34 cellular contexts compared by ENCODE assay signal in the genomic region with DNA sequence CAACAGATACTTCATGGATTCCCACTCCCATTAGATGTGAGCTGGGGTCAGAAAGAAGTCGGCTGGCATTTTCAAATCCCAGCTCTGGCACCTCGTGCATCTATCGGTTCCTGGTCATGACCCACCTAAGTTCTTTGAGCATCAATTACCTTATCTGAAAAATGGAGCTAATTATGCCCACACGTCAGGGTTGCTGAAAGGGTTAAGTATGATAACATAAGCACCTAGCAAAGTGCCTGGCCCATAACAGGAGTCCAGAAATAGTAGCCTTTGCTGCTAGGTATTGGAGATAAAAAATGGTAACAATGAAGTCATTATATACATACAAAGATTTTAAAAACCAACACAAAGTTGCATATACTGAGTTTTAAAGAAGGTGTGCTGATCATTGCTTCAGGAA. TPM values are rescaled to one million over a fixed set of nuclear protein-coding genes. Genes with fewer than 3 reads are reported as not detected.
A peak's percentile ranks its signal among the peaks of the same experiment; 100 is the strongest.
DNase-seq lines count a peak whose midpoint lies in the region; ATAC-seq, FAIRE-seq and TF ChIP-seq lines count a peak whose summit lies in the region.
"Had no signal": no experiment of that assay in that cellular context is flagged by ENCODE, and none has a peak within 500 bp of the region (broad histone marks: within the 10 kb centered on the region; RNA-seq: fewer than 3 reads in every experiment).

No MANE protein-coding gene starts in this region.

- dilution Hi-C loops in IMR-90 (cut with HindIII; ENCODE audit: low sequenced_read_pairs, unreplicated experiment), result no loop called here

- no peak overlapping the region for H2BK20ac ChIP-seq in IMR-90 (ENCODE audit: low read depth, low read length)

- H3K9me1 ChIP-seq in IMR-90 (ENCODE audit: insufficient read depth, low read length), result no peaks in the 10 kb centered on the region; the same call in 1 of the 2 replicates

- DNase-seq in HepG2 (ENCODE audit: low spot score) (no peak), right lobe of liver (no peak), A549 (ENCODE audit: low read depth in 1 of 2, low spot score in 1 of 2) (no peak), IMR-90 (no peak), sigmoid colon (peak; percentile 5), pancreas (no peak), kidney (no peak)
- no peak for DNase-seq in stimulated activated naive CD4-positive, alpha-beta T cell (lab: John Stamatoyannopoulos, UW)
- DNase-seq: 8988T; ACHN; AML-193; BE2C; C1 segment of cervical spinal cord; Caco-2; Calu3; CD4-positive, alpha-beta memory T cell; CD4-positive, alpha-beta T cell; CD4-positive, CD25-positive, alpha-beta regulatory T cell; CD8-positive, alpha-beta memory T cell; CD8-positive, alpha-beta T cell; COR-L47; DMS 273 treated with DMSO at 0.1 percent for 48 hours; DMS153; DMS53; DMS79; DMS79 treated with DMSO at 0.1 percent for 48 hours; DND-41; EL had no signal

- in situ Hi-C loops in HepG2 (cut with HindIII; ENCODE audit: extremely low pct_ligation_motif_present, low pct_unique_long_range_greater_than_20kb) (no loop called here), IMR-90 (cut with MboI; ENCODE audit: low sequenced_read_pairs) (no loop called here)

- H4K20me1 ChIP-seq in HepG2 (ENCODE audit: insufficient read depth, low read length), result no peaks in the 10 kb centered on the region
- no peaks in the 10 kb centered on the region for H4K20me1 ChIP-seq in IMR-90 (ENCODE audit: insufficient read depth, low read length)
- H4K20me1 ChIP-seq: BLaER1; BLaER1 treated with 17β-estradiol and CSF1 and Interleukin-3, amounts not matched to agents 10 nM and 100 nM had no signal

- H3K79me1 ChIP-seq in IMR-90 (ENCODE audit: low read depth in 1 of 2, low read length in 2 of 2), result no peaks in the 10 kb centered on the region

- no peak overlapping the region for H3K56ac ChIP-seq in IMR-90 (ENCODE audit: extremely low read depth, insufficient read depth, low read length)

- H3K27ac ChIP-seq in HepG2 (ENCODE audit: extremely low read length, insufficient read depth, low read length) (no peak overlapping the region), right lobe of liver (no peak overlapping the region), A549 (peak overlapping the region in 1 of 2 experiments; percentile 62; a peak in 2 of 6 replicates), IMR-90 (ENCODE audit: insufficient read depth, low read length) (no peak overlapping the region), sigmoid colon (no peak overlapping the region), pancreas (no peak overlapping the region), kidney (ENCODE audit: low read depth in 2 of 2, low read length in 2 of 2) (no peak overlapping the region)
- H3K27ac ChIP-seq: 22Rv1; BLaER1; BLaER1 treated with 17β-estradiol and CSF1 and Interleukin-3, amounts not matched to agents 10 nM and 100 nM; C4-2B had no signal

- no peak overlapping the region for H2AK9ac ChIP-seq in IMR-90 (replicated peaks; ENCODE audit: low read depth, low read length, poor library complexity)

- H3K23ac ChIP-seq in IMR-90 (ENCODE audit: low read depth, low read length), result no peak overlapping the region

- no peaks in the 10 kb centered on the region for H3K27me3 ChIP-seq in HepG2 (ENCODE audit: control insufficient read depth in 1 of 2, insufficient read depth in 2 of 2, low read length in 2 of 2)
- H3K27me3 ChIP-seq in right lobe of liver, result no peaks in the 10 kb centered on the region
- no peaks in the 10 kb centered on the region for H3K27me3 ChIP-seq in IMR-90 (ENCODE audit: control insufficient read depth, insufficient read depth, low read length)
- no peaks in the 10 kb centered on the region for H3K27me3 ChIP-seq in sigmoid colon
- H3K27me3 ChIP-seq in pancreas, result no peaks in the 10 kb centered on the region
- H3K27me3 ChIP-seq: BE2C; BLaER1; BLaER1 treated with 17β-estradiol and CSF1 and Interleukin-3, amounts not matched to agents 10 nM and 100 nM had no signal

- no peak overlapping the region for H4K5ac ChIP-seq in IMR-90 (ENCODE audit: low read depth, low read length)

- H3K36me3 ChIP-seq in HepG2 (replicated peaks in 1 of 2; ENCODE audit: control insufficient read depth in 1 of 2, insufficient read depth in 2 of 2, low read length in 2 of 2) (no peaks in the 10 kb centered on the region), right lobe of liver (no peaks in the 10 kb centered on the region), IMR-90 (ENCODE audit: control insufficient read depth, insufficient read depth, low read length) (no peaks in the 10 kb centered on the region), sigmoid colon (no peaks in the 10 kb centered on the region), pancreas (no peaks in the 10 kb centered on the region), kidney (ENCODE audit: control insufficient read depth in 1 of 2, insufficient read depth in 2 of 2, low read length in 2 of 2) (no peaks in the 10 kb centered on the region)
- H3K36me3 ChIP-seq: BE2C; BLaER1; BLaER1 treated with 17β-estradiol and CSF1 and Interleukin-3, amounts not matched to agents 10 nM and 100 nM had no signal

- intact Hi-C loops in HepG2 (cut with micrococcal nuclease; ENCODE audit: unreplicated experiment) (no loop called here), right lobe of liver (cut with DNase I) (no loop called here), IMR-90 (cut with micrococcal nuclease) (no loop called here), sigmoid colon (cut with DNase I) (no loop called here), pancreas (cut with DNase I) (no loop called here), kidney (cut with DNase I) (no loop called here)

- TF ChIP-seq EP300 in HepG2 (IDR thresholded peaks at IDR 0.05; ENCODE audit: low read depth in 2 of 2, low read length in 2 of 2) (no peak), HepG2 (CRISPR knock-in tag; IDR thresholded peaks at IDR 0.05; ENCODE audit: borderline replicate concordance) (no peak), A549 (IDR thresholded peaks at IDR 0.05) (no peak), sigmoid colon (IDR thresholded peaks at IDR 0.05) (no peak)

- no peak for TF ChIP-seq CTCF in HepG2 (CRISPR knock-in tag; IDR thresholded peaks at IDR 0.05)
- no peak for TF ChIP-seq CTCF in right lobe of liver (IDR thresholded peaks at IDR 0.05)
- TF ChIP-seq CTCF in A549 (IDR thresholded peaks at IDR 0.05), result no peak
- TF ChIP-seq CTCF in IMR-90 (conservative IDR thresholded peaks at IDR 0.05; ENCODE audit: low read depth, low read length), result no peak
- TF ChIP-seq CTCF in sigmoid colon (IDR thresholded peaks at IDR 0.05), result no peak
- TF ChIP-seq CTCF in pancreas (IDR thresholded peaks at IDR 0.05), result no peak
- TF ChIP-seq CTCF in kidney (IDR thresholded peaks at IDR 0.05; ENCODE audit: borderline replicate concordance, extremely low read depth, insufficient read depth), result no peak

- no peak overlapping the region for H3K4ac ChIP-seq in IMR-90 (ENCODE audit: low read depth, low read length)

- H2BK120ac ChIP-seq in IMR-90 (ENCODE audit: low read depth, low read length), result no peak overlapping the region

- no peak overlapping the region for H3K14ac ChIP-seq in IMR-90 (replicated peaks; ENCODE audit: low read depth, low read length)

- no peak for TF ChIP-seq RAD21 in HepG2 (CRISPR knock-in tag; IDR thresholded peaks at IDR 0.05)
- TF ChIP-seq RAD21 in A549 (conservative IDR thresholded peaks at IDR 0.05 in 1 of 2, IDR thresholded peaks at IDR 0.05 in 1 of 2), result no peak
- no peak for TF ChIP-seq RAD21 in IMR-90 (IDR thresholded peaks at IDR 0.05; ENCODE audit: low read length)

- POLR2A ChIA-PET in HepG2 (lab: Yijun Ruan, JAX) (interaction anchor here (5.5 kb wide), 1 partner anchor 13 kb away, joined by 31 read pairs; the partner anchor contains the start of gene GNA13), A549 (lab: Yijun Ruan, JAX) (no interaction called here), IMR-90 (lab: Charles Lee; ENCODE audit: unreplicated experiment) (no interaction called here)

- H3K9me3 ChIP-seq in HepG2 (ENCODE audit: low read length), result no peaks in the 10 kb centered on the region
- no peaks in the 10 kb centered on the region for H3K9me3 ChIP-seq in right lobe of liver
- no peaks in the 10 kb centered on the region for H3K9me3 ChIP-seq in A549
- no peaks in the 10 kb centered on the region for H3K9me3 ChIP-seq in IMR-90 (ENCODE audit: control insufficient read depth, insufficient read depth, low read length)
- H3K9me3 ChIP-seq in sigmoid colon, result no peaks in the 10 kb centered on the region
- H3K9me3 ChIP-seq in pancreas, result no peaks in the 10 kb centered on the region
- H3K9me3 ChIP-seq in kidney (ENCODE audit: control insufficient read depth in 1 of 2, low read length in 2 of 2), result no peaks in the 10 kb centered on the region
- H3K9me3 ChIP-seq: BE2C; BLaER1; BLaER1 treated with 17β-estradiol and CSF1 and Interleukin-3, amounts not matched to agents 10 nM and 100 nM; Caco-2 had no signal

- no peak overlapping the region for H3K18ac ChIP-seq in IMR-90 (ENCODE audit: low read depth, low read length)

- FAIRE-seq in HepG2 (lab: Jason Lieb, UNC), result no peak
- FAIRE-seq in A549 (lab: Jason Lieb, UNC), result no peak
- no peak for FAIRE-seq in pancreas (lab: Jason Lieb, UNC)
- no peak for FAIRE-seq in kidney (lab: Jason Lieb, UNC)
- FAIRE-seq: A204.1, D721Med had no signal

- H4K8ac ChIP-seq in IMR-90 (ENCODE audit: low read depth in 2 of 2, low read length in 2 of 2), result no peak overlapping the region

- H3K4me1 ChIP-seq in HepG2 (ENCODE audit: insufficient read depth, low read length) (peaks cover 37% of the 10 kb centered on the region), right lobe of liver (peaks cover 0 to 5% (median under 1%) of the 10 kb centered on the region in 4 donors), A549 (peaks cover 64% of the 10 kb centered on the region), IMR-90 (ENCODE audit: control insufficient read depth, insufficient read depth, low read length) (peaks cover 9% of the 10 kb centered on the region), sigmoid colon (peaks cover 0 to 22% (median 19%) of the 10 kb centered on the region in 4 donors), pancreas (peaks cover 0 to 10% (median 7%) of the 10 kb centered on the region in 3 donors), kidney (ENCODE audit: control insufficient read depth in 1 of 2, insufficient read depth in 1 of 2, low read depth in 1 of 2, low read length in 2 of 2) (peaks cover 2 to 5% of the 10 kb centered on the region in 2 donors)
- H3K4me1 ChIP-seq: BE2C had no signal

- H2BK15ac ChIP-seq in IMR-90 (ENCODE audit: low read depth, low read length), result no peak overlapping the region

- no peak for ATAC-seq in HepG2
- ATAC-seq in right lobe of liver, result no peak
- no peak for ATAC-seq in A549
- ATAC-seq in IMR-90 (ENCODE audit: low read depth), result no peak
- no peak for ATAC-seq in pancreas
- ATAC-seq: CD8-positive, alpha-beta T cell had no signal

- TF ChIP-seq POLR2A in HepG2 (IDR thresholded peaks at IDR 0.05; ENCODE audit: insufficient read depth in 1 of 2, low read depth in 2 of 2, low read length in 2 of 2), result no peak
- no peak for TF ChIP-seq POLR2A in right lobe of liver (IDR thresholded peaks at IDR 0.05)
- TF ChIP-seq POLR2A in A549 (IDR thresholded peaks at IDR 0.05; ENCODE audit: low read length), result no peak
- TF ChIP-seq POLR2A in IMR-90 (IDR thresholded peaks at IDR 0.05; ENCODE audit: low read depth, low read length), result no peak
- no peak for TF ChIP-seq POLR2A in sigmoid colon (IDR thresholded peaks at IDR 0.05)

- whole genome bisulfite sequencing in HepG2 (ENCODE audit: low lambda C conversion rate), result 76% methylated on average over 4 of the region's 4 CpGs
- WGBS in right lobe of liver (ENCODE audit: insufficient coverage, low coverage, low lambda C conversion rate, missing lambda C conversion rate), result 86% methylated on average over 4 of the region's 4 CpGs
- 90% methylated on average over 4 of the region's 4 CpGs for WGBS in A549 (ENCODE audit: missing lambda C conversion rate)
- WGBS in IMR-90 (ENCODE audit: extremely low coverage in 2 of 2, insufficient read length in 1 of 2), 2 experiments, result no CpG with 5 or more reads among the region's 4 CpGs
- 93% methylated on average over 4 of the region's 4 CpGs for WGBS in sigmoid colon, 2 donors
- WGBS in pancreas, 2 donors, result 81 to 88% methylated on average over 4 of the region's 4 CpGs

- H3K4me2 ChIP-seq in HepG2 (ENCODE audit: low read depth, low read length) (no peak overlapping the region), A549 (peak overlapping the region; percentile 76; the same call in 2 of the 3 replicates), IMR-90 (ENCODE audit: low read depth, low read length) (no peak overlapping the region)
- H3K4me2 ChIP-seq: BLaER1; BLaER1 treated with 17β-estradiol and CSF1 and Interleukin-3, amounts not matched to agents 10 nM and 100 nM had no signal

- no peak overlapping the region for H3K9ac ChIP-seq in HepG2 (ENCODE audit: insufficient read depth, low read depth, low read length)
- no peak overlapping the region for H3K9ac ChIP-seq in IMR-90 (ENCODE audit: low read depth, low read length)
- no peak overlapping the region for H3K9ac ChIP-seq in kidney (ENCODE audit: low read length in 2 of 2)
- H3K9ac ChIP-seq: BLaER1; BLaER1 treated with 17β-estradiol and CSF1 and Interleukin-3, amounts not matched to agents 10 nM and 100 nM had no signal

- no peak overlapping the region for H2BK5ac ChIP-seq in IMR-90 (ENCODE audit: low read depth, low read length, poor library complexity, severe bottlenecking)

- no peaks in the 10 kb centered on the region for H3K79me2 ChIP-seq in HepG2 (ENCODE audit: insufficient read depth, low read length)

- BruUV-seq in HepG2 (replicated peaks; lab: Mats Ljungman, UMichigan), result no TSS peak
- no TSS peak for BruUV-seq in IMR-90 (replicated peaks; lab: Mats Ljungman, UMichigan)

- H3K4me3 ChIP-seq in HepG2 (replicated peaks in 1 of 3; ENCODE audit: insufficient read depth in 1 of 3, low read depth in 2 of 3, low read length in 3 of 3) (no peak overlapping the region), right lobe of liver (no peak overlapping the region), A549 (no peak overlapping the region), IMR-90 (ENCODE audit: insufficient read depth, low read depth, low read length) (no peak overlapping the region), sigmoid colon (no peak overlapping the region), pancreas (no peak overlapping the region), kidney (ENCODE audit: low read length in 2 of 2) (no peak overlapping the region)
- H3K4me3 ChIP-seq: BLaER1; BLaER1 treated with 17β-estradiol and CSF1 and Interleukin-3, amounts not matched to agents 10 nM and 100 nM had no signal

- no peak overlapping the region for H2AFZ ChIP-seq in HepG2 (ENCODE audit: low read length)
- peak overlapping the region; percentile 36 for H2AFZ ChIP-seq in IMR-90 (replicated peaks; ENCODE audit: low read length, poor library complexity)

- H2AK5ac ChIP-seq in IMR-90 (ENCODE audit: low read depth, low read length), result peak overlapping the region; percentile 64; the same call in 1 of the 2 replicates

- CTCF ChIA-PET in HepG2 (lab: Yijun Ruan, JAX; ENCODE audit: low intra/inter-chr PET ratio, low total read pairs) (no interaction called here), A549 (lab: Yijun Ruan, JAX) (interaction anchor here (1.0 to 16.7 kb wide), 5 partner anchors 12 to 128 kb away, joined by 3 to 145 read pairs (median 3); no protein-coding TSS in a partner anchor), IMR-90 (lab: Yijun Ruan, JAX) (no interaction called here)

- no peak overlapping the region for H4K91ac ChIP-seq in IMR-90 (ENCODE audit: insufficient read depth, low read depth, low read length)

RNA-seq across cellular contexts. Expression of gene GNA13, which starts 14.1 kb away (rescaled TPM):
- total RNA-seq in HepG2 (2016; rRNA removed; fragmentation: Illumina TruSeq; extraction: Trizol) (22.9 and 45.8 TPM in 2 replicates), right lobe of liver (10 to 100 TPM; 10.7 to 70.6 (median 23.4) TPM), IMR-90 (2012; rRNA removed) (37.6 and 57.2 TPM in 2 replicates), sigmoid colon (100 to 1,000 TPM in 2 of 4 donors, 10 to 100 TPM in 2; 72.8 to 120 (median 96.4) TPM), pancreas (10 to 100 TPM; 10.9 to 22.2 (median 13.2) TPM), kidney (45.0 TPM)
- total RNA-seq in HepG2 (2016; cell fraction: cytosol; rRNA removed; fragmentation: Illumina TruSeq; extraction: Trizol; ENCODE audit: low read depth), result 8.3 and 10.6 TPM in 2 replicates
- total RNA-seq in HepG2 (2016; cell fraction: insoluble cytoplasmic fraction; rRNA removed; fragmentation: Illumina TruSeq; extraction: Trizol), result 22.8 and 43.0 TPM in 2 replicates
- total RNA-seq in HepG2 (2016; cell fraction: membrane; rRNA removed; fragmentation: Illumina TruSeq; extraction: Trizol), result 30.7 and 34.7 TPM in 2 replicates
- 21.1 and 24.0 TPM in 2 replicates for total RNA-seq in HepG2 (2016; cell fraction: nucleus; rRNA removed; fragmentation: Illumina TruSeq; extraction: Trizol)
- polyA plus RNA-seq in HepG2 (2011; rRNA removed) (23.7 and 31.0 TPM in 2 replicates), A549 (2011; rRNA removed) (79.7 and 95.8 TPM in 2 replicates), A549 (2017; fragmentation: RNase III; extraction: RNeasy Plus Mini Kit Qiagen cat#74134 plus additional on column Dnase treatment) (32.5 to 34.4 TPM (median 33.1 TPM) in 3 replicates), IMR-90 (2012; rRNA removed) (11.3 and 13.8 TPM in 2 replicates), sigmoid colon (10 to 100 TPM; 33.1 to 62.9 (median 39.6) TPM), pancreas (1 to 10 TPM; 4.9 to 7.7 TPM), kidney (ENCODE audit: insufficient read depth, low read depth, low replicate concordance) (10.9 TPM)
- 13.2 and 21.5 TPM in 2 replicates for polyA plus RNA-seq in HepG2 (2011; cell fraction: cytosol; rRNA removed)
- polyA plus RNA-seq in HepG2 (2011; cell fraction: nucleus; rRNA removed), result 10.2 and 12.4 TPM in 2 replicates
- polyA plus RNA-seq in HepG2 (2012), result 26.8 and 27.3 TPM in 2 replicates
- 3.4 and 3.6 TPM in 2 replicates for polyA plus RNA-seq in HepG2 (2016; cell fraction: cytosol; fragmentation: Illumina TruSeq; extraction: Trizol; ENCODE audit: low read depth)
- polyA plus RNA-seq in HepG2 (2016; cell fraction: insoluble cytoplasmic fraction; fragmentation: Illumina TruSeq; extraction: Trizol; ENCODE audit: low read depth), result 41.0 and 43.8 TPM in 2 replicates
- 18.5 and 20.3 TPM in 2 replicates for polyA plus RNA-seq in HepG2 (2016; cell fraction: membrane; fragmentation: Illumina TruSeq; extraction: Trizol; ENCODE audit: low read depth)
- polyA plus RNA-seq in HepG2 (2016; cell fraction: nucleus; fragmentation: Illumina TruSeq; extraction: Trizol; ENCODE audit: insufficient read depth, low read depth), result 24.4 and 25.6 TPM in 2 replicates
- 21.9 and 29.7 TPM in 2 replicates for polyA minus RNA-seq in HepG2 (2011; rRNA and poly(A)+ RNA removed; ENCODE audit: low replicate concordance)
- 37.8 and 38.8 TPM in 2 replicates for polyA minus RNA-seq in HepG2 (2011; cell fraction: cytosol; rRNA and poly(A)+ RNA removed)
- polyA minus RNA-seq in HepG2 (2011; cell fraction: nucleus; rRNA and poly(A)+ RNA removed), result 37.3 and 39.9 TPM in 2 replicates
- 15.5 and 18.3 TPM in 2 replicates for polyA plus RNA-seq in A549 (2012; cell fraction: cytosol; rRNA removed)
- 7.2 and 10.1 TPM in 2 replicates for polyA plus RNA-seq in A549 (2012; cell fraction: nucleus; rRNA removed)
- polyA minus RNA-seq in A549 (2011; rRNA and poly(A)+ RNA removed), result 50.0 and 51.2 TPM in 2 replicates
- 3.5 and 3.9 TPM in 2 replicates for polyA plus RNA-seq in IMR-90 (2012; cell fraction: cytosol; rRNA removed)
- polyA plus RNA-seq in IMR-90 (2012; cell fraction: nucleus; rRNA removed; ENCODE audit: low replicate concordance), result 2.6 and 9.4 TPM in 2 replicates
